In the genomic region with DNA sequence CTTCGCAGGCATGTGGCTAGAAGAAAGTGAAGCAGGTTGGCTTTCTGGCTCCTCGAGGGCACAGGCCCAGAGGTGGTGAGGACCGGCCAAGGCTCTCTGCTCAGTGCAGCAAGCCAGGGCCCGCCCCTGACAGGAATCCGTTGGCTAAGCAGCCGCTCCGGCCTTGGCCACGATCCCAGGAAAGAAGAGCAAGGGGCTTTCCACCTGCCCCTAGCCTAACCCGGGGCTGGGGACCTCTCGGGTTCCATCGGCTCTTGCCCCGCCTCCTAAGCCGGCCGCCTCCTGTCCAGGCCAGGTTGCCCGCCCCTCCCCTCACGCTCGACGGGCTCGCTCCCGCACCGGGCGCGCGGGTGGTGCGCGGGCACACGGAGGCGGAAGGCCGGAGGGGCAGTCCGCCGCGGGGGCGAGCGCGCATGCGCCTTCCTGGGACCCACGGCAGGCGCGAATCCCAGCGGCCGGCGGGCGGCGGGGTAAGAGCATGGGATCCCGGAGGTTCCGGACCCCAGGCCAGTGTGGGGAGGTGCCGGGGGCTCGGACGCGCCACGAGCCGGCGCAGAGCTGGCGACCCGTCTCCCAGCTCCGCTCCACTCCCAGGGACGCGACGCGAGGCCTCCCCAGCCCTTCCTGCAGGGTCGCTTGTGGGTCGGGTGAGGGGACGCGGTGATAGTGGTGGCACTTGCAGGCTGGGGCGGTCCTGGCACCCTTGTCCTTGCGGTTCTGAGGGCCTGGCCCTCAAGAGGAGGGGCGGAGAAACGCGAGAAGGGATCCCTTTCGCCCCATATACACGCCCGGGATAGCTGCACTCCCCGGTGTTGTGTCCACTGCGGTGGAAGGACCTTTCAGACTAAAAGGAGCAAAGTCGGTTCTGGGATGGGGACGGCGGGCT, we compare ENCODE assay signal across 1 cellular context.
TF ChIP-seq lines count a peak whose summit lies in the region.

A gene (plus strand): TSS at position 410 of the 886 bp plus-strand sequence. CDS start 3,351 bp downstream, outside the sequence.

TF ChIP-seq in HEK293, 187 proteins besides CTCF, POLR2A, EP300 and RAD21 (continued from another document):
- TF ChIP-seq, protein P1, sequence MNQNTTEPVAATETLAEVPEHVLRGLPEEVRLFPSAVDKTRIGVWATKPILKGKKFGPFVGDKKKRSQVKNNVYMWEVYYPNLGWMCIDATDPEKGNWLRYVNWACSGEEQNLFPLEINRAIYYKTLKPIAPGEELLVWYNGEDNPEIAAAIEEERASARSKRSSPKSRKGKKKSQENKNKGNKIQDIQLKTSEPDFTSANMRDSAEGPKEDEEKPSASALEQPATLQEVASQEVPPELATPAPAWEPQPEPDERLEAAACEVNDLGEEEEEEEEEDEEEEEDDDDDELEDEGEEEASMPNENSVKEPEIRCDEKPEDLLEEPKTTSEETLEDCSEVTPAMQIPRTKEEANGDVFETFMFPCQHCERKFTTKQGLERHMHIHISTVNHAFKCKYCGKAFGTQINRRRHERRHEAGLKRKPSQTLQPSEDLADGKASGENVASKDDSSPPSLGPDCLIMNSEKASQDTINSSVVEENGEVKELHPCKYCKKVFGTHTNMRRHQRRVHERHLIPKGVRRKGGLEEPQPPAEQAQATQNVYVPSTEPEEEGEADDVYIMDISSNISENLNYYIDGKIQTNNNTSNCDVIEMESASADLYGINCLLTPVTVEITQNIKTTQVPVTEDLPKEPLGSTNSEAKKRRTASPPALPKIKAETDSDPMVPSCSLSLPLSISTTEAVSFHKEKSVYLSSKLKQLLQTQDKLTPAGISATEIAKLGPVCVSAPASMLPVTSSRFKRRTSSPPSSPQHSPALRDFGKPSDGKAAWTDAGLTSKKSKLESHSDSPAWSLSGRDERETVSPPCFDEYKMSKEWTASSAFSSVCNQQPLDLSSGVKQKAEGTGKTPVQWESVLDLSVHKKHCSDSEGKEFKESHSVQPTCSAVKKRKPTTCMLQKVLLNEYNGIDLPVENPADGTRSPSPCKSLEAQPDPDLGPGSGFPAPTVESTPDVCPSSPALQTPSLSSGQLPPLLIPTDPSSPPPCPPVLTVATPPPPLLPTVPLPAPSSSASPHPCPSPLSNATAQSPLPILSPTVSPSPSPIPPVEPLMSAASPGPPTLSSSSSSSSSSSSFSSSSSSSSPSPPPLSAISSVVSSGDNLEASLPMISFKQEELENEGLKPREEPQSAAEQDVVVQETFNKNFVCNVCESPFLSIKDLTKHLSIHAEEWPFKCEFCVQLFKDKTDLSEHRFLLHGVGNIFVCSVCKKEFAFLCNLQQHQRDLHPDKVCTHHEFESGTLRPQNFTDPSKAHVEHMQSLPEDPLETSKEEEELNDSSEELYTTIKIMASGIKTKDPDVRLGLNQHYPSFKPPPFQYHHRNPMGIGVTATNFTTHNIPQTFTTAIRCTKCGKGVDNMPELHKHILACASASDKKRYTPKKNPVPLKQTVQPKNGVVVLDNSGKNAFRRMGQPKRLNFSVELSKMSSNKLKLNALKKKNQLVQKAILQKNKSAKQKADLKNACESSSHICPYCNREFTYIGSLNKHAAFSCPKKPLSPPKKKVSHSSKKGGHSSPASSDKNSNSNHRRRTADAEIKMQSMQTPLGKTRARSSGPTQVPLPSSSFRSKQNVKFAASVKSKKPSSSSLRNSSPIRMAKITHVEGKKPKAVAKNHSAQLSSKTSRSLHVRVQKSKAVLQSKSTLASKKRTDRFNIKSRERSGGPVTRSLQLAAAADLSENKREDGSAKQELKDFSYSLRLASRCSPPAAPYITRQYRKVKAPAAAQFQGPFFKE (tag by site-specific recombination; IDR thresholded peaks at IDR 0.05; ENCODE audit: borderline replicate concordance) = no peak
- TF ChIP-seq, protein P2, sequence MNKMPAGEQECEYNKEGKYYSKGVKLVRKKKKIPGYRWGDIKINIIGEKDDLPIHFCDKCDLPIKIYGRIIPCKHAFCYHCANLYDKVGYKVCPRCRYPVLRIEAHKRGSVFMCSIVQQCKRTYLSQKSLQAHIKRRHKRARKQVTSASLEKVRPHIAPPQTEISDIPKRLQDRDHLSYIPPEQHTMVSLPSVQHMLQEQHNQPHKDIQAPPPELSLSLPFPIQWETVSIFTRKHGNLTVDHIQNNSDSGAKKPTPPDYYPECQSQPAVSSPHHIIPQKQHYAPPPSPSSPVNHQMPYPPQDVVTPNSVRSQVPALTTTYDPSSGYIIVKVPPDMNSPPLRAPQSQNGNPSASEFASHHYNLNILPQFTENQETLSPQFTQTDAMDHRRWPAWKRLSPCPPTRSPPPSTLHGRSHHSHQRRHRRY (tag by site-specific recombination; IDR thresholded peaks at IDR 0.05) = no peak
- TF ChIP-seq OSR2 (tag by site-specific recombination; IDR thresholded peaks at IDR 0.05) (no peak), ZBTB7A (tag by site-specific recombination; IDR thresholded peaks at IDR 0.05; ENCODE audit: low read depth) (no peak), ZNF747 (tag by site-specific recombination; IDR thresholded peaks at IDR 0.05) (no peak), ZEB2 (tag by site-specific recombination; IDR thresholded peaks at IDR 0.05) (peak; percentile 64; the same call in 1 of the 2 replicates), HOXD13 (CRISPR knock-in tag; IDR thresholded peaks at IDR 0.05; ENCODE audit: borderline replicate concordance) (no peak), ZNF654 (tag by site-specific recombination; IDR thresholded peaks at IDR 0.05; ENCODE audit: low read depth) (no peak), ZNF239 (tag by site-specific recombination; IDR thresholded peaks at IDR 0.05) (no peak), ZNF701 (tag by site-specific recombination; IDR thresholded peaks at IDR 0.05) (no peak), ZNF174 (tag by site-specific recombination; IDR thresholded peaks at IDR 0.05) (no peak), ZBTB20 (tag by site-specific recombination; IDR thresholded peaks at IDR 0.05) (peak; percentile 61; the same call in 1 of the 2 replicates), KLF16 (tag by site-specific recombination; IDR thresholded peaks at IDR 0.05) (peak; percentile 49; the same call in 1 of the 2 replicates), ZNF623 (tag by site-specific recombination; IDR thresholded peaks at IDR 0.05) (no peak), GLI2 (tag by site-specific recombination; IDR thresholded peaks at IDR 0.05; ENCODE audit: borderline replicate concordance, low read depth) (no peak), ZNF76 (tag by site-specific recombination; IDR thresholded peaks at IDR 0.05; ENCODE audit: borderline replicate concordance, low read depth) (peak; percentile 77; the same call in 1 of the 2 replicates), ZNF664 (tag by site-specific recombination; IDR thresholded peaks at IDR 0.05) (no peak), ZNF830 (tag by site-specific recombination; IDR thresholded peaks at IDR 0.05; ENCODE audit: low read depth) (no peak), ZBTB1 (tag by site-specific recombination; IDR thresholded peaks at IDR 0.05) (no peak), ZNF2 (tag by site-specific recombination; IDR thresholded peaks at IDR 0.05) (peak; percentile 74), ZNF155 (tag by site-specific recombination; IDR thresholded peaks at IDR 0.05) (no peak), ZFP37 (tag by site-specific recombination; IDR thresholded peaks at IDR 0.05) (peak; percentile 97), ZNF473 (tag by site-specific recombination; IDR thresholded peaks at IDR 0.05) (no peak), ZNF785 (tag by site-specific recombination; IDR thresholded peaks at IDR 0.05) (0 out of 2 replicates have a peak, but pooled peaks have one; percentile 33), KLF9 (tag by site-specific recombination; IDR thresholded peaks at IDR 0.05; ENCODE audit: low read depth) (peak; percentile 49), ZNF423 (tag by site-specific recombination; IDR thresholded peaks at IDR 0.05) (no peak), ZNF138 (tag by site-specific recombination; IDR thresholded peaks at IDR 0.05; ENCODE audit: borderline replicate concordance) (no peak), MZF1 (tag by site-specific recombination; IDR thresholded peaks at IDR 0.05; ENCODE audit: borderline replicate concordance) (peak; percentile 40; the same call in 1 of the 2 replicates)
- TF ChIP-seq, protein P3, sequence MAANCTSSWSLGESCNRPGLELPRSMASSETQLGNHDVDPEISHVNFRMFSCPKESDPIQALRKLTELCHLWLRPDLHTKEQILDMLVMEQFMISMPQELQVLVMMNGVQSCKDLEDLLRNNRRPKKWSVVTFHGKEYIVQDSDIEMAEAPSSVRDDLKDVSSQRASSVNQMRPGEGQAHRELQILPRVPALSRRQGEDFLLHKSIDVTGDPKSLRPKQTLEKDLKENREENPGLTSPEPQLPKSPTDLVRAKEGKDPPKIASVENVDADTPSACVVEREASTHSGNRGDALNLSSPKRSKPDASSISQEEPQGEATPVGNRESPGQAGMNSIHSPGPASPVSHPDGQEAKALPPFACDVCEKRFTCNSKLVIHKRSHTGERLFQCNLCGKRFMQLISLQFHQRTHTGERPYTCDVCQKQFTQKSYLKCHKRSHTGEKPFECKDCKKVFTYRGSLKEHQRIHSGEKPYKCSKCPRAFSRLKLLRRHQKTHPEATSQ (tag by site-specific recombination; IDR thresholded peaks at IDR 0.05) = 0 out of 2 replicates have a peak, but pooled peaks have one; percentile 51
- TF ChIP-seq, protein P4, sequence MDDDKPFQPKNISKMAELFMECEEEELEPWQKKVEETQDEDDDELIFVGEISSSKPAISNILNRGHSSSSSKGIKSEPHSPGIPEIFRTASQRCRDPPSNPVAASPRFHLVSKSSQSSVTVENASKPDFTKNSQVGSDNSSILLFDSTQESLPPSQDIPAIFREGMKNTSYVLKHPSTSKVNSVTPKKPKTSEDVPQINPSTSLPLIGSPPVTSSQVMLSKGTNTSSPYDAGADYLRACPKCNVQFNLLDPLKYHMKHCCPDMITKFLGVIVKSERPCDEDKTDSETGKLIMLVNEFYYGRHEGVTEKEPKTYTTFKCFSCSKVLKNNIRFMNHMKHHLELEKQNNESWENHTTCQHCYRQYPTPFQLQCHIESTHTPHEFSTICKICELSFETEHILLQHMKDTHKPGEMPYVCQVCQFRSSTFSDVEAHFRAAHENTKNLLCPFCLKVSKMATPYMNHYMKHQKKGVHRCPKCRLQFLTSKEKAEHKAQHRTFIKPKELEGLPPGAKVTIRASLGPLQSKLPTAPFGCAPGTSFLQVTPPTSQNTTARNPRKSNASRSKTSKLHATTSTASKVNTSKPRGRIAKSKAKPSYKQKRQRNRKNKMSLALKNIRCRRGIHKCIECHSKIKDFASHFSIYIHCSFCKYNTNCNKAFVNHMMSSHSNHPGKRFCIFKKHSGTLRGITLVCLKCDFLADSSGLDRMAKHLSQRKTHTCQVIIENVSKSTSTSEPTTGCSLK (tag by site-specific recombination; IDR thresholded peaks at IDR 0.05) = no peak
- TF ChIP-seq, protein P5, sequence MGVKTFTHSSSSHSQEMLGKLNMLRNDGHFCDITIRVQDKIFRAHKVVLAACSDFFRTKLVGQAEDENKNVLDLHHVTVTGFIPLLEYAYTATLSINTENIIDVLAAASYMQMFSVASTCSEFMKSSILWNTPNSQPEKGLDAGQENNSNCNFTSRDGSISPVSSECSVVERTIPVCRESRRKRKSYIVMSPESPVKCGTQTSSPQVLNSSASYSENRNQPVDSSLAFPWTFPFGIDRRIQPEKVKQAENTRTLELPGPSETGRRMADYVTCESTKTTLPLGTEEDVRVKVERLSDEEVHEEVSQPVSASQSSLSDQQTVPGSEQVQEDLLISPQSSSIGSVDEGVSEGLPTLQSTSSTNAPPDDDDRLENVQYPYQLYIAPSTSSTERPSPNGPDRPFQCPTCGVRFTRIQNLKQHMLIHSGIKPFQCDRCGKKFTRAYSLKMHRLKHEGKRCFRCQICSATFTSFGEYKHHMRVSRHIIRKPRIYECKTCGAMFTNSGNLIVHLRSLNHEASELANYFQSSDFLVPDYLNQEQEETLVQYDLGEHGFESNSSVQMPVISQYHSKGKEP (tag by site-specific recombination; IDR thresholded peaks at IDR 0.05) = no peak
- TF ChIP-seq, protein P6, sequence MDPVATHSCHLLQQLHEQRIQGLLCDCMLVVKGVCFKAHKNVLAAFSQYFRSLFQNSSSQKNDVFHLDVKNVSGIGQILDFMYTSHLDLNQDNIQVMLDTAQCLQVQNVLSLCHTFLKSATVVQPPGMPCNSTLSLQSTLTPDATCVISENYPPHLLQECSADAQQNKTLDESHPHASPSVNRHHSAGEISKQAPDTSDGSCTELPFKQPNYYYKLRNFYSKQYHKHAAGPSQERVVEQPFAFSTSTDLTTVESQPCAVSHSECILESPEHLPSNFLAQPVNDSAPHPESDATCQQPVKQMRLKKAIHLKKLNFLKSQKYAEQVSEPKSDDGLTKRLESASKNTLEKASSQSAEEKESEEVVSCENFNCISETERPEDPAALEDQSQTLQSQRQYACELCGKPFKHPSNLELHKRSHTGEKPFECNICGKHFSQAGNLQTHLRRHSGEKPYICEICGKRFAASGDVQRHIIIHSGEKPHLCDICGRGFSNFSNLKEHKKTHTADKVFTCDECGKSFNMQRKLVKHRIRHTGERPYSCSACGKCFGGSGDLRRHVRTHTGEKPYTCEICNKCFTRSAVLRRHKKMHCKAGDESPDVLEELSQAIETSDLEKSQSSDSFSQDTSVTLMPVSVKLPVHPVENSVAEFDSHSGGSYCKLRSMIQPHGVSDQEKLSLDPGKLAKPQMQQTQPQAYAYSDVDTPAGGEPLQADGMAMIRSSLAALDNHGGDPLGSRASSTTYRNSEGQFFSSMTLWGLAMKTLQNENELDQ (tag by site-specific recombination; IDR thresholded peaks at IDR 0.05; ENCODE audit: low read depth) = no peak
- TF ChIP-seq, protein P7, sequence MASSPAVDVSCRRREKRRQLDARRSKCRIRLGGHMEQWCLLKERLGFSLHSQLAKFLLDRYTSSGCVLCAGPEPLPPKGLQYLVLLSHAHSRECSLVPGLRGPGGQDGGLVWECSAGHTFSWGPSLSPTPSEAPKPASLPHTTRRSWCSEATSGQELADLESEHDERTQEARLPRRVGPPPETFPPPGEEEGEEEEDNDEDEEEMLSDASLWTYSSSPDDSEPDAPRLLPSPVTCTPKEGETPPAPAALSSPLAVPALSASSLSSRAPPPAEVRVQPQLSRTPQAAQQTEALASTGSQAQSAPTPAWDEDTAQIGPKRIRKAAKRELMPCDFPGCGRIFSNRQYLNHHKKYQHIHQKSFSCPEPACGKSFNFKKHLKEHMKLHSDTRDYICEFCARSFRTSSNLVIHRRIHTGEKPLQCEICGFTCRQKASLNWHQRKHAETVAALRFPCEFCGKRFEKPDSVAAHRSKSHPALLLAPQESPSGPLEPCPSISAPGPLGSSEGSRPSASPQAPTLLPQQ (tag by site-specific recombination; IDR thresholded peaks at IDR 0.05) = peak; percentile 86
- TF ChIP-seq, protein P8, sequence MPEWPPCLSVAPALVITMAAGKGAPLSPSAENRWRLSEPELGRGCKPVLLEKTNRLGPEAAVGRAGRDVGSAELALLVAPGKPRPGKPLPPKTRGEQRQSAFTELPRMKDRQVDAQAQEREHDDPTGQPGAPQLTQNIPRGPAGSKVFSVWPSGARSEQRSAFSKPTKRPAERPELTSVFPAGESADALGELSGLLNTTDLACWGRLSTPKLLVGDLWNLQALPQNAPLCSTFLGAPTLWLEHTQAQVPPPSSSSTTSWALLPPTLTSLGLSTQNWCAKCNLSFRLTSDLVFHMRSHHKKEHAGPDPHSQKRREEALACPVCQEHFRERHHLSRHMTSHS (tag by site-specific recombination; IDR thresholded peaks at IDR 0.05) = no peak
